In genomic region chr18:47901624-47902362, GRCh38 we compare ENCODE assay signal across 8 cellular contexts. TPM values are rescaled to one million over a fixed set of nuclear protein-coding genes. Genes with fewer than 3 reads are reported as not detected.
DNase-seq lines count a peak whose midpoint lies in the region; ATAC-seq and TF ChIP-seq lines count a peak whose summit lies in the region.

No MANE protein-coding gene starts in this region.

- TF ChIP-seq CTCF in NB4 (IDR thresholded peaks at IDR 0.05; ENCODE audit: low read depth, low read length) = no peak
- TF ChIP-seq CTCF in left lung (IDR thresholded peaks at IDR 0.05) = no peak
- TF ChIP-seq CTCF in WERI-Rb-1 (IDR thresholded peaks at IDR 0.05; ENCODE audit: low read depth, low read length) = no peak

- intact Hi-C loops in left lung (cut with DNase I) = no loop called here

- DNase-seq in NB4 (ENCODE audit: low read depth) (peak; percentile 81), left lung (no peak), WERI-Rb-1 (no peak), Ammon's horn (ENCODE audit: low spot score) (no peak), hypothalamus (lab: John Stamatoyannopoulos, UW) (no peak)
- no peak for DNase-seq in stimulated activated CD4-positive, alpha-beta T cell treated with anti-CD3 and anti-CD28 coated beads, Interleukin-1b, Interleukin-23, amount 100 ng/mL, for 48 hours

- peaks cover 0 to 42% of the 10 kb centered on the region in 2 donors for H3K4me1 ChIP-seq in left lung

- H3K9me3 ChIP-seq in left lung = peaks cover 3 to 7% of the 10 kb centered on the region in 2 donors
- no peaks in the 10 kb centered on the region for H3K9me3 ChIP-seq in WERI-Rb-1 (ENCODE audit: severe bottlenecking)

- no peak for TF ChIP-seq POLR2A in NB4 (IDR thresholded peaks at IDR 0.05; ENCODE audit: extremely low read depth, insufficient read length)

- H3K27ac ChIP-seq in left lung (peak overlapping the region in 1 of 2 donors; percentile 75), WERI-Rb-1 (no peak overlapping the region)

- H3K36me3 ChIP-seq in left lung (no peaks in the 10 kb centered on the region), WERI-Rb-1 (peaks cover 8% of the 10 kb centered on the region)

- H3K27me3 ChIP-seq in left lung (no peaks in the 10 kb centered on the region), WERI-Rb-1 (ENCODE audit: insufficient read depth, low read depth, severe bottlenecking) (no peaks in the 10 kb centered on the region)

- ATAC-seq in GM18519 (IDR thresholded peaks at IDR 0.05; ENCODE audit: low FRiP score, unreplicated experiment) = peak; percentile 89
- ATAC-seq in HG02588 (IDR thresholded peaks at IDR 0.05; ENCODE audit: unreplicated experiment) = peak; percentile 86
- peak; percentile 53 for ATAC-seq in left lung

- H3K4me3 ChIP-seq in NB4 (ENCODE audit: low read depth, low read length) (no peak overlapping the region), left lung (no peak overlapping the region), WERI-Rb-1 (ENCODE audit: low read depth, low read length) (no peak overlapping the region)

RNA-seq across cellular contexts. Expression of gene SMAD2, which starts 28.7 kb away (rescaled TPM):
- 100 to 1,000 TPM; 131 to 143 TPM for total RNA-seq in left lung
